In genomic region chr16:81696136-81696958, GRCh38 we compare ENCODE assay signal across 9 cellular contexts.
DNase-seq lines count a peak whose midpoint lies in the region; ATAC-seq, FAIRE-seq and TF ChIP-seq lines count a peak whose summit lies in the region.
"Had no signal": no experiment of that assay in that cellular context is flagged by ENCODE, and none has a peak within 500 bp of the region (broad histone marks: within the 10 kb centered on the region; RNA-seq: fewer than 3 reads in every experiment).

No MANE protein-coding gene starts in this region.

- TF ChIP-seq RAD21 in A549 (conservative IDR thresholded peaks at IDR 0.05 in 1 of 2, IDR thresholded peaks at IDR 0.05 in 1 of 2) (no peak), neural cell (conservative IDR thresholded peaks at IDR 0.05) (no peak)

- H4K20me1 ChIP-seq in neural cell (ENCODE audit: insufficient read depth): no peaks in the 10 kb centered on the region

- H3K27me3 ChIP-seq in SJCRH30 (no peaks in the 10 kb centered on the region), neural cell (ENCODE audit: insufficient read depth, low read depth, low read length) (no peaks in the 10 kb centered on the region)
- H3K27me3 ChIP-seq: testis had no signal

- no peak overlapping the region for H3K4me2 ChIP-seq in A549
- no peak overlapping the region for H3K4me2 ChIP-seq in neural cell (ENCODE audit: low read length)

- DNase-seq in A549 (ENCODE audit: low read depth in 1 of 2, low spot score in 1 of 2): no peak
- DNase-seq in SJCRH30: no peak
- no peak for DNase-seq in endothelial cell (ENCODE audit: low spot score)
- no peak for DNase-seq in NCI-H128 (lab: John Stamatoyannopoulos, UW; ENCODE audit: unreplicated experiment)
- no peak for DNase-seq in SIG-M5 (lab: John Stamatoyannopoulos, UW)
- DNase-seq in NCI-H69 (lab: John Stamatoyannopoulos, UW): no peak
- no peak for DNase-seq in cerebellar nuclear complex (lab: John Stamatoyannopoulos, UW)
- DNase-seq: testis had no signal

- ATAC-seq in A549: peak in 1 of 2 experiments; percentile 7; a peak in 4 of 6 replicates

- no peaks in the 10 kb centered on the region for H3K9me2 ChIP-seq in neural cell (ENCODE audit: insufficient read depth, low read length)

- peak overlapping the region; percentile 76 for H3K27ac Mint-ChIP-seq in endothelial cell (ENCODE audit: unreplicated experiment)

- H3K27me3 Mint-ChIP-seq in endothelial cell (ENCODE audit: unreplicated experiment): peaks cover 17% of the 10 kb centered on the region

- H3K36me3 Mint-ChIP-seq in endothelial cell (ENCODE audit: low read depth, unreplicated experiment): peaks cover 52% of the 10 kb centered on the region

- no peak overlapping the region for H2AFZ ChIP-seq in neural cell (ENCODE audit: low read depth, low read length)

- POLR2A ChIA-PET in A549 (lab: Yijun Ruan, JAX): no interaction called here

- H3K27ac ChIP-seq in A549 (peak overlapping the region; percentile 10 to 75; a peak in 3 of 6 replicates), SJCRH30 (peak overlapping the region; percentile 90; the same call in 1 of the 2 replicates), neural cell (ENCODE audit: low read length) (peak overlapping the region; percentile 96)

- H3K36me3 ChIP-seq in SJCRH30 (no peaks in the 10 kb centered on the region), neural cell (ENCODE audit: insufficient read depth, low read length) (peaks cover 18% of the 10 kb centered on the region)

- no peak overlapping the region for H3K4me3 Mint-ChIP-seq in endothelial cell (ENCODE audit: unreplicated experiment)

- TF ChIP-seq POLR2A in A549 (IDR thresholded peaks at IDR 0.05; ENCODE audit: low read length): no peak

- peaks cover 21% of the 10 kb centered on the region for H3K4me1 Mint-ChIP-seq in endothelial cell (ENCODE audit: unreplicated experiment)

- no peak for TF ChIP-seq EP300 in A549 (IDR thresholded peaks at IDR 0.05)
- no peak for TF ChIP-seq EP300 in neural cell (conservative IDR thresholded peaks at IDR 0.05; ENCODE audit: poor library complexity, severe bottlenecking)

- peak overlapping the region; percentile 61 for H3K9ac ChIP-seq in neural cell (ENCODE audit: low read length)

- no peaks in the 10 kb centered on the region for H3K9me3 Mint-ChIP-seq in endothelial cell (ENCODE audit: unreplicated experiment)

- no peak overlapping the region for H3K4me3 ChIP-seq in A549
- H3K4me3 ChIP-seq in SJCRH30: no peak overlapping the region
- H3K4me3 ChIP-seq in neural cell (ENCODE audit: low read length): peak overlapping the region; percentile 41
- H3K4me3 ChIP-seq: testis had no signal

- WGBS in A549 (ENCODE audit: missing lambda C conversion rate): 87% methylated on average over 17 of the region's 23 CpGs

- H3K9me3 ChIP-seq in A549: no peaks in the 10 kb centered on the region
- no peaks in the 10 kb centered on the region for H3K9me3 ChIP-seq in SJCRH30 (replicated peaks)
- no peaks in the 10 kb centered on the region for H3K9me3 ChIP-seq in neural cell (ENCODE audit: low read length)
- H3K9me3 ChIP-seq: testis had no signal

- FAIRE-seq in A549 (lab: Jason Lieb, UNC): no peak

- CTCF ChIA-PET in A549 (lab: Yijun Ruan, JAX): interaction anchor here (0.6 to 3.0 kb wide), 25 partner anchors 8 to 331 kb away, joined by 3 to 33 read pairs (median 7); no protein-coding TSS in a partner anchor

- H3K79me2 ChIP-seq in neural cell (replicated peaks; ENCODE audit: insufficient read depth, low read length): no peaks in the 10 kb centered on the region

- no peak for TF ChIP-seq CTCF in A549 (IDR thresholded peaks at IDR 0.05)
- no peak for TF ChIP-seq CTCF in endothelial cell (IDR thresholded peaks at IDR 0.05; ENCODE audit: unreplicated experiment)
- no peak for TF ChIP-seq CTCF in neural cell (IDR thresholded peaks at IDR 0.05; ENCODE audit: poor library complexity, severe bottlenecking)

- H3K4me1 ChIP-seq in A549 (peaks cover 39% of the 10 kb centered on the region), SJCRH30 (peaks cover 27% of the 10 kb centered on the region)

- H3F3A ChIP-seq in neural cell (ENCODE audit: insufficient read depth, low read length, poor library complexity, severe bottlenecking): peaks cover 7% of the 10 kb centered on the region

TF ChIP-seq in A549, 52 proteins besides CTCF, POLR2A, EP300 and RAD21:
- no peak for TF ChIP-seq CBX2 (IDR thresholded peaks at IDR 0.05; ENCODE audit: borderline replicate concordance, low read depth)
- no peak for TF ChIP-seq E2F6 (IDR thresholded peaks at IDR 0.05; ENCODE audit: borderline replicate concordance, low read depth)
- TF ChIP-seq RFX5 (IDR thresholded peaks at IDR 0.05): no peak
- TF ChIP-seq ZC3H11A (IDR thresholded peaks at IDR 0.05): no peak
TF ChIP-seq in A549: peak in this region for 0.

TF ChIP-seq in neural cell, 6 proteins besides CTCF, POLR2A, EP300 and RAD21:
- TF ChIP-seq POLR2AphosphoS5 (IDR thresholded peaks at IDR 0.05): no peak
- no peak for TF ChIP-seq REST (IDR thresholded peaks at IDR 0.05; ENCODE audit: borderline replicate concordance)
- no peak for TF ChIP-seq TAF1 (IDR thresholded peaks at IDR 0.05; ENCODE audit: low read depth)
- TF ChIP-seq EZH2 (IDR thresholded peaks at IDR 0.05; ENCODE audit: borderline replicate concordance, insufficient read depth, low read length, poor library complexity, severe bottlenecking): no peak
- TF ChIP-seq SMC3 (conservative IDR thresholded peaks at IDR 0.05; ENCODE audit: poor library complexity): no peak
- no peak for TF ChIP-seq MXI1 (conservative IDR thresholded peaks at IDR 0.05; ENCODE audit: poor library complexity, severe bottlenecking)

Comparison
In these comparisons a context has a peak if more than half of its experiments do, and no peak if none do; other contexts are left out.
1. H3K27ac ChIP-seq: peak in every context shown above with its lines; median percentile 96 in neural cell; 90 in SJCRH30; 42 in A549.